In the genomic region with DNA sequence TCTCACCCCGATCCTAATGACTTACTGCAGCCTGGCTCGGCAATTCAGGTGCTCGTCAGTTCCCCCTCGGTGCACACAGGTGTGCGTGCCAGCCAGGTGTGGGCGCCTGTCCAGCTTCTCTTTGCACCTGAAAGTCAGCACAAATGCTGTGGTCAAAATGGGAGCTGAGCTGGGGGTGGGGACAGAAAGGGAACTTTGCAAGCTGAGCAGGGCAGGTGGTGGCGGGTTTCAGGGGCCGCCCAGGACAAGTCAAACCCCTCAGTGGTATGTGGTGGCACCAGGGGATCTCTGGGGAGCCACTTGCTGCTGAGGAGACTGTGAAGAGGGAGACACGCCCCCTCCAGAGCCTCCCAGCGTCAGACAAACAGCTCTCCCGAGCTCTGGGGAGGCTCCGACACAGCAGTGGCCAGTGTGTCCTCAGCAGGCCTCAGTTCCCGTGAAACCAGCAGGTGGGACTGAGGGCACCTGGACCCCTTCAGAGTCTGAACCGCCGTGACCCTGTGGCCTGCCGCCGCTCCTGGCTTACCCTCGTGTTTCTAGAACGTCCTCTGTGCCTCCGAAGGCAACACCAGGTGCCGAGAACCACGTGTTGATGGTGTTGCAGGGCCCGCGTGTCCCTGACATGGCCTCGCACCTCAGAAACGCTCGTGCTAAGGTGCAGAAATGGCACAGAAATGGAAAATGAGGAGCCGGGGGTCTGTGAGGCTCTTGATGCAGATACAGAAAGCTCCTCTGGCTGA, we compare ENCODE assay signal across 16 cellular contexts.
DNase-seq lines count a peak whose midpoint lies in the region; ATAC-seq and TF ChIP-seq lines count a peak whose summit lies in the region.
"Had no signal": no experiment of that assay in that cellular context is flagged by ENCODE, and none has a peak within 500 bp of the region (broad histone marks: within the 10 kb centered on the region; RNA-seq: fewer than 3 reads in every experiment).

No MANE protein-coding gene starts in this region.

- ATAC-seq in GM19023 (IDR thresholded peaks at IDR 0.05; ENCODE audit: unreplicated experiment) (no peak), GM21528 (IDR thresholded peaks at IDR 0.05; ENCODE audit: low FRiP score, unreplicated experiment) (no peak)
- ATAC-seq: left lung, natural killer cell, PC-3, right cardiac atrium had no signal

- peak overlapping the region; percentile 45 for H2BK5ac ChIP-seq in neuronal stem cell (ENCODE audit: low read length)

- H3K79me1 ChIP-seq in neuronal stem cell (ENCODE audit: low read depth, low read length) = no peaks in the 10 kb centered on the region

- peak overlapping the region; percentile 86 for H3K23ac ChIP-seq in neuronal stem cell (ENCODE audit: low read depth, low read length, poor library complexity)

- no peak overlapping the region for H3K14ac ChIP-seq in neuronal stem cell (ENCODE audit: low read length)

- H2AK5ac ChIP-seq in neuronal stem cell (ENCODE audit: low read depth, low read length) = peak overlapping the region; percentile 94

- peak overlapping the region; percentile 23 for H2BK120ac ChIP-seq in neuronal stem cell (ENCODE audit: low read depth, low read length)

- no peak for TF ChIP-seq CTCF in GM06990 (IDR thresholded peaks at IDR 0.05; ENCODE audit: insufficient read depth, low read length, poor library complexity, severe bottlenecking)

- peak overlapping the region; percentile 26 for H4K91ac ChIP-seq in neuronal stem cell (ENCODE audit: low read depth, low read length, poor library complexity)

- H3K4me1 ChIP-seq in neuronal stem cell (ENCODE audit: control insufficient read depth in 2 of 2, insufficient read depth in 1 of 2, low read depth in 1 of 2, low read length in 2 of 2) = peaks cover 5 to 10% of the 10 kb centered on the region in 2 donors
- H3K4me1 ChIP-seq: left lung had no signal

- no peak for TF ChIP-seq RAD21 in Ishikawa (IDR thresholded peaks at IDR 0.05; ENCODE audit: low read depth)

- no peaks in the 10 kb centered on the region for H3K36me3 ChIP-seq in GM06990 (ENCODE audit: control insufficient read depth, insufficient read depth, low read length)
- H3K36me3 ChIP-seq in neuronal stem cell (replicated peaks in 1 of 2; ENCODE audit: control insufficient read depth in 2 of 2, insufficient read depth in 2 of 2, low read length in 2 of 2) = no peaks in the 10 kb centered on the region
- H3K36me3 ChIP-seq: left lung had no signal

- H3K27ac ChIP-seq in neuronal stem cell (replicated peaks; ENCODE audit: low read length) = no peak overlapping the region
- H3K27ac ChIP-seq: left lung had no signal

- H3K27me3 ChIP-seq in GM06990 (replicated peaks; ENCODE audit: control insufficient read depth, insufficient read depth, low read length) (peaks cover 2% of the 10 kb centered on the region; the same call in 1 of the 2 replicates), neuronal stem cell (ENCODE audit: control insufficient read depth in 3 of 3, insufficient read depth in 3 of 3, low read depth in 1 of 3, low read length in 3 of 3) (peaks cover 0 to 3% (median 0%) of the 10 kb centered on the region in 3 experiments)

- DNase-seq in GM06990 (ENCODE audit: extremely low read depth, insufficient read length) (peak; percentile 19), NCI-H69 (lab: John Stamatoyannopoulos, UW) (peak; percentile 21), neuronal stem cell (ENCODE audit: low spot score) (no peak), A172 (ENCODE audit: low spot score) (no peak)
- DNase-seq: activated CD4-positive, alpha-beta T cell treated with anti-CD3 and anti-CD28 coated beads, Interleukin-2, amount 50 U/mL, for 1 hour; activated naive CD4-positive, alpha-beta T cell; CD4-positive, CD25-positive, alpha-beta regulatory T cell; left lung; MV-4-11; natural killer cell; PC-3; T-helper 1 cell had no signal

- H2AFZ ChIP-seq in neuronal stem cell (ENCODE audit: low read length) = no peak overlapping the region

- TF ChIP-seq EP300 in Ishikawa (IDR thresholded peaks at IDR 0.05; ENCODE audit: borderline replicate concordance) = no peak

- no peak overlapping the region for H3K4me3 ChIP-seq in GM06990 (replicated peaks; ENCODE audit: low read depth, low read length)
- H3K4me3 ChIP-seq in neuronal stem cell (ENCODE audit: low read length in 2 of 2) = no peak overlapping the region
- H3K4me3 ChIP-seq: left lung had no signal

- peak overlapping the region; percentile 54 for H3K18ac ChIP-seq in neuronal stem cell (ENCODE audit: low read length)

- no CpG with 5 or more reads among the region's 28 CpGs for WGBS in neuronal stem cell (ENCODE audit: extremely low coverage in 2 of 2, insufficient read length in 2 of 2, insufficient replicate concordance in 1 of 2), 2 donors

- H2BK12ac ChIP-seq in neuronal stem cell (ENCODE audit: low read length) = peak overlapping the region; percentile 69

- H3K4ac ChIP-seq in neuronal stem cell (ENCODE audit: low read length) = peak overlapping the region; percentile 58

- no peak overlapping the region for H4K8ac ChIP-seq in neuronal stem cell (ENCODE audit: low read depth, low read length)

- H3K4me2 ChIP-seq in neuronal stem cell (ENCODE audit: insufficient read depth, low read length, poor library complexity, severe bottlenecking) = no peak overlapping the region

- no peak overlapping the region for H3K9ac ChIP-seq in neuronal stem cell (ENCODE audit: low read depth, low read length, poor library complexity)

- H2BK15ac ChIP-seq in neuronal stem cell (ENCODE audit: low read length) = peak overlapping the region; percentile 56

- peaks cover 0 to 3% of the 10 kb centered on the region in 2 donors for H3K9me3 ChIP-seq in neuronal stem cell (replicated peaks in 1 of 2; ENCODE audit: control insufficient read depth in 2 of 2, insufficient read depth in 1 of 2, low read depth in 1 of 2, low read length in 2 of 2)
- H3K9me3 ChIP-seq: left lung had no signal

TF ChIP-seq in Ishikawa, 13 proteins besides CTCF, POLR2A, EP300 and RAD21:
- 0 out of 2 replicates have a peak, but pooled peaks have one; percentile 11 for TF ChIP-seq TEAD4 (IDR thresholded peaks at IDR 0.05)
- TF ChIP-seq FOXM1 (IDR thresholded peaks at IDR 0.05; ENCODE audit: borderline replicate concordance, low read depth) = no peak
- TF ChIP-seq TCF12 (IDR thresholded peaks at IDR 0.05; ENCODE audit: low read depth) = 0 out of 2 replicates have a peak, but pooled peaks have one; percentile 25
- TF ChIP-seq EGR1 (IDR thresholded peaks at IDR 0.05) = no peak
- TF ChIP-seq ZBTB7A (IDR thresholded peaks at IDR 0.05; ENCODE audit: low read depth) = no peak
- TF ChIP-seq TAF1 (IDR thresholded peaks at IDR 0.05; ENCODE audit: low read depth) = no peak
- TF ChIP-seq, protein P1, sequence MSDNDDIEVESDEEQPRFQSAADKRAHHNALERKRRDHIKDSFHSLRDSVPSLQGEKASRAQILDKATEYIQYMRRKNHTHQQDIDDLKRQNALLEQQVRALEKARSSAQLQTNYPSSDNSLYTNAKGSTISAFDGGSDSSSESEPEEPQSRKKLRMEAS (IDR thresholded peaks at IDR 0.05) = no peak

Comparison
In these comparisons a context has a peak if more than half of its experiments do, and no peak if none do; other contexts are left out.
1. DNase-seq: peak in GM06990 (single experiment) and NCI-H69 (single experiment); none in neuronal stem cell (single experiment) and A172 (single experiment).